8 cellular contexts compared by ENCODE assay signal in the genomic region with DNA sequence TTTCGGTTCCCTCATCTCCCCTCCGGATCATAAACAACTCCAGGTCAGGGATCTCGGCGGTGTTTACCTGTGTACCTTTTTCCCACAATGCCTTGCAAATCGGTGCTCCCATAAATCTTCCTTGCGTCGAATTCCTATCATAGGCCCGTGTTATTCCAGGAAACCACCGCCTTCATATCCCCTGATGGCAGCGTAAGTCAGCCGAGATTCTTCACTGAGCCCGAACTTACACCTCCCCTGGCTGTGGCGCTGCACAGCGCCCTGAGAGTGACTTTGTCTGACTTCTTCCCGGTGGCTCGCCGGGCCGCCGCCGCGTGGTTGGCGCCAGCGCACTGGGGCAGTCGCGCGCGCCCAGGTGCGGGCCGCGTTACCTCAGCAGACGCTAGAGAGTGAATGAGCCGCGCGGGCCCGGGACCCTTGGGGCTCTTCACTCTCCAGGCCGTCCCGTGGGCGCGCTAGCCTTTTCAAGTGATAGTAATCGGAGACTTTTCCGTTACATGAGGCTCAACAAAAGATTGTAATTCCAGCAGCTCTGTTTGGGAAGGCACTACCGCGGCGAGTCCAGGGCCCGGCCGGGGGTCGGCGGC.
DNase-seq lines count a peak whose midpoint lies in the region; ATAC-seq lines count a peak whose summit lies in the region.

No MANE protein-coding gene starts in this region.

- H3K4me1 Mint-ChIP-seq in activated CD4-positive, alpha-beta memory T cell treated with anti-CD3 and anti-CD28 coated beads for 36 hours (ENCODE audit: low read depth): peaks cover 35% of the 10 kb centered on the region
- H3K4me1 Mint-ChIP-seq in effector memory CD8-positive, alpha-beta T cell (ENCODE audit: low read depth in 2 of 2): peaks cover 24 to 38% of the 10 kb centered on the region in 2 donors
- peaks cover 61% of the 10 kb centered on the region for H3K4me1 Mint-ChIP-seq in stimulated activated memory B cell treated with anti-CD40 and anti-IgM and Interleukin-4, amounts not matched to agents 10 μg/mL and 1 μg/mL and 100 μg/mL, for 72 hours

- no peaks in the 10 kb centered on the region for H3K27me3 Mint-ChIP-seq in activated CD4-positive, alpha-beta memory T cell treated with anti-CD3 and anti-CD28 coated beads for 36 hours
- H3K27me3 Mint-ChIP-seq in effector memory CD8-positive, alpha-beta T cell: no peaks in the 10 kb centered on the region
- no peaks in the 10 kb centered on the region for H3K27me3 Mint-ChIP-seq in stimulated activated memory B cell treated with anti-CD40 and anti-IgM and Interleukin-4, amounts not matched to agents 10 μg/mL and 1 μg/mL and 100 μg/mL, for 72 hours

- POLR2A ChIA-PET in activated CD4-positive, alpha-beta memory T cell treated with anti-CD3 and anti-CD28 coated beads for 36 hours (lab: Charles Lee): interaction anchor here (0.7 to 4.1 kb wide), 11 partner anchors 9 to 108 kb away, joined by 3 to 113 read pairs (median 11); no protein-coding TSS in a partner anchor

- peaks cover 14% of the 10 kb centered on the region for H3K36me3 Mint-ChIP-seq in activated CD4-positive, alpha-beta memory T cell treated with anti-CD3 and anti-CD28 coated beads for 36 hours
- H3K36me3 Mint-ChIP-seq in effector memory CD8-positive, alpha-beta T cell (ENCODE audit: insufficient read depth): peaks cover 7% of the 10 kb centered on the region
- no peaks in the 10 kb centered on the region for H3K36me3 Mint-ChIP-seq in stimulated activated memory B cell treated with anti-CD40 and anti-IgM and Interleukin-4, amounts not matched to agents 10 μg/mL and 1 μg/mL and 100 μg/mL, for 72 hours

- intact Hi-C loops in activated CD4-positive, alpha-beta memory T cell treated with anti-CD3 and anti-CD28 coated beads for 36 hours (cut with micrococcal nuclease): loop anchor here (1.0 to 2.0 kb wide), 4 partner anchors 32 to 493 kb away; a partner anchor contains a TSS

- H3K4me3 Mint-ChIP-seq in activated CD4-positive, alpha-beta memory T cell treated with anti-CD3 and anti-CD28 coated beads for 36 hours: peak overlapping the region; percentile 69
- H3K4me3 Mint-ChIP-seq in effector memory CD8-positive, alpha-beta T cell: peak overlapping the region; percentile 94 to 98
- peak overlapping the region; percentile 95 for H3K4me3 Mint-ChIP-seq in stimulated activated memory B cell treated with anti-CD40 and anti-IgM and Interleukin-4, amounts not matched to agents 10 μg/mL and 1 μg/mL and 100 μg/mL, for 72 hours

- DNase-seq in DMS 273 (lab: John Stamatoyannopoulos, UW; ENCODE audit: unreplicated experiment) (peak; percentile 82), DMS 273 treated with DMSO at 0.1 percent for 48 hours (lab: John Stamatoyannopoulos, UW) (no peak), NCI-H2171 treated with DMSO at 0.1 percent for 48 hours (lab: John Stamatoyannopoulos, UW) (peak; percentile 91), middle frontal gyrus (ENCODE audit: extremely low spot score, low spot score) (peak; percentile 38)
- peak; percentile 78 for DNase-seq in activated CD4-positive, alpha-beta memory T cell treated with anti-CD3 and anti-CD28 coated beads for 36 hours
- peak; percentile 62 to 67 (median 67) for DNase-seq in effector memory CD8-positive, alpha-beta T cell

- ATAC-seq in HG02885 (IDR thresholded peaks at IDR 0.05; ENCODE audit: poor library complexity, unreplicated experiment): peak; percentile 58
- ATAC-seq in effector memory CD8-positive, alpha-beta T cell (replicated peaks): peak; percentile 77
- peak; percentile 79 for ATAC-seq in stimulated activated memory B cell treated with anti-CD40 and anti-IgM and Interleukin-4, amounts not matched to agents 10 μg/mL and 1 μg/mL and 100 μg/mL, for 72 hours

- CTCF ChIA-PET in activated CD4-positive, alpha-beta memory T cell treated with anti-CD3 and anti-CD28 coated beads for 36 hours (lab: Charles Lee): interaction anchor here (1.0 to 4.2 kb wide), 14 partner anchors 13 to 148 kb away, joined by 3 to 37 read pairs (median 4); no protein-coding TSS in a partner anchor

- H3K9me3 Mint-ChIP-seq in activated CD4-positive, alpha-beta memory T cell treated with anti-CD3 and anti-CD28 coated beads for 36 hours: no peaks in the 10 kb centered on the region
- H3K9me3 Mint-ChIP-seq in effector memory CD8-positive, alpha-beta T cell: no peaks in the 10 kb centered on the region
- H3K9me3 Mint-ChIP-seq in stimulated activated memory B cell treated with anti-CD40 and anti-IgM and Interleukin-4, amounts not matched to agents 10 μg/mL and 1 μg/mL and 100 μg/mL, for 72 hours: no peaks in the 10 kb centered on the region

- H3K27ac Mint-ChIP-seq in activated CD4-positive, alpha-beta memory T cell treated with anti-CD3 and anti-CD28 coated beads for 36 hours: peak overlapping the region; percentile 63
- H3K27ac Mint-ChIP-seq in effector memory CD8-positive, alpha-beta T cell: peak overlapping the region; percentile 90 to 95
- peak overlapping the region; percentile 85 for H3K27ac Mint-ChIP-seq in stimulated activated memory B cell treated with anti-CD40 and anti-IgM and Interleukin-4, amounts not matched to agents 10 μg/mL and 1 μg/mL and 100 μg/mL, for 72 hours
